8 cellular contexts compared by ENCODE assay signal in the genomic region with DNA sequence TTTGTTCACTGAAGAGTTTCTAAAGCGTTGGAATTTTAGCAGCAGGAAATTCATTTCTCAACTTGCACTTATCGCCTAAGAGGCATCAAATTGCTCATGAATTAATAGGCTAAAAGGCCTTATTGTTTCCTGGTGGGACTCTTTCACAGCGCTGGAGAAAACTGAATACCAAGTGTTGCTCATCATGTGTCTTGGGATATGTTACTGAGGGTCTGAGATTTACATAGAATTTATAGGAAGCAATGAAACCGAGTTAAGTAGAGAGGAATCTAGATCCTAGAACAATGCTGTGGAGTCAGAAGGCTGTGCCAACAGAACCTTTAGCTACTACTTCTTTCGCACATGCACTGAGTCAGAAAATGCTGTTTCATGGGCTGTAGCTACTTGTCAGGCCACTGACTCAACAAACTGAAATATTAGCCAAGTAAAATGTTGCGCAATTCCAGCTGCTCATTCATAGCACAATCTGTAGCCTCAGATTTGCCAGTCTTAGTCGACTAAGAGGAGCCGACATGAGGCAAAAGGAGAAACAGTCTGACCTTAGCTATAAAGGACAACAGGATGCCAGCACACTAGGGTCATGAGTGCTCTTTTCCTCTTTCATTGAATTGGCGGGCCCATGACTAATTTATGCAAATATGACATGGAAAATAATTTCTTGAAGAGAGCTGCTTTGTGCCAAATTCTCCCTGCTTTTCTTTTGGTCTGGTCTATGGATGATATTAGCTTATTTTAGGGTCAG. TPM values are rescaled to one million over a fixed set of nuclear protein-coding genes. Genes with fewer than 3 reads are reported as not detected.
DNase-seq lines count a peak whose midpoint lies in the region; ATAC-seq and TF ChIP-seq lines count a peak whose summit lies in the region.

No MANE protein-coding gene starts in this region.

- peak; percentile 4 for DNase-seq in activated CD4-positive, alpha-beta T cell treated with anti-CD3 and anti-CD28 coated beads for 36 hours
- no peak for DNase-seq in activated CD4-positive, alpha-beta T cell treated with anti-CD3 and anti-CD28 coated beads for 1 hour
- DNase-seq in NOMO-1 treated with dmso at 0.1 percent for 144 hours (lab: John Stamatoyannopoulos, UW; ENCODE audit: unreplicated experiment) (peak; percentile 82), dermis microvascular lymphatic vessel endothelial cell (ENCODE audit: low read depth in 2 of 2) (peak; percentile 70 to 97), midbrain (lab: John Stamatoyannopoulos, UW) (peak; percentile 14), glutamatergic neuron (no peak)
- DNase-seq in stimulated activated CD4-positive, alpha-beta T cell treated with anti-CD3 and anti-CD28 coated beads, Interleukin-15, amount 100 ng/mL, for 24 hours, result no peak
- DNase-seq in stimulated activated CD8-positive, alpha-beta memory T cell treated with anti-CD3 and anti-CD28 coated beads, Interleukin-4, amount 100 ng/mL, for 48 hours, result no peak

- no peak for TF ChIP-seq CTCF in glutamatergic neuron (IDR thresholded peaks at IDR 0.05; ENCODE audit: partially characterized antibody, unreplicated experiment)

- H3K4me1 Mint-ChIP-seq in activated CD4-positive, alpha-beta T cell treated with anti-CD3 and anti-CD28 coated beads for 36 hours, result peaks cover 2% of the 10 kb centered on the region
- no peaks in the 10 kb centered on the region for H3K4me1 Mint-ChIP-seq in glutamatergic neuron (ENCODE audit: low read depth, unreplicated experiment)

- peaks cover 4% of the 10 kb centered on the region for H3K27me3 Mint-ChIP-seq in activated CD4-positive, alpha-beta T cell treated with anti-CD3 and anti-CD28 coated beads for 36 hours
- no peaks in the 10 kb centered on the region for H3K27me3 Mint-ChIP-seq in glutamatergic neuron (ENCODE audit: unreplicated experiment)

- intact Hi-C loops in activated CD4-positive, alpha-beta T cell treated with anti-CD3 and anti-CD28 coated beads for 36 hours (cut with DNase I, micrococcal nuclease), result no loop called here

- H3K9me3 Mint-ChIP-seq in activated CD4-positive, alpha-beta T cell treated with anti-CD3 and anti-CD28 coated beads for 36 hours (ENCODE audit: low read depth), result no peaks in the 10 kb centered on the region
- no peaks in the 10 kb centered on the region for H3K9me3 Mint-ChIP-seq in glutamatergic neuron (ENCODE audit: unreplicated experiment)

- peak; percentile 78 for ATAC-seq in activated CD4-positive, alpha-beta T cell treated with anti-CD3 and anti-CD28 coated beads for 36 hours

- POLR2A ChIA-PET in activated CD4-positive, alpha-beta T cell treated with anti-CD3 and anti-CD28 coated beads for 36 hours (lab: Charles Lee), result interaction anchor here (0.6 kb wide), 1 partner anchor 43 kb away, joined by 3 read pairs; no protein-coding TSS in a partner anchor

- H3K36me3 Mint-ChIP-seq in activated CD4-positive, alpha-beta T cell treated with anti-CD3 and anti-CD28 coated beads for 36 hours (ENCODE audit: low read depth), result no peaks in the 10 kb centered on the region
- no peaks in the 10 kb centered on the region for H3K36me3 Mint-ChIP-seq in glutamatergic neuron (ENCODE audit: unreplicated experiment)

- no peak overlapping the region for H3K4me3 Mint-ChIP-seq in activated CD4-positive, alpha-beta T cell treated with anti-CD3 and anti-CD28 coated beads for 36 hours
- no peak overlapping the region for H3K4me3 Mint-ChIP-seq in glutamatergic neuron (ENCODE audit: unreplicated experiment)

- no peak overlapping the region for H3K27ac Mint-ChIP-seq in activated CD4-positive, alpha-beta T cell treated with anti-CD3 and anti-CD28 coated beads for 36 hours
- H3K27ac Mint-ChIP-seq in glutamatergic neuron (ENCODE audit: unreplicated experiment), result no peak overlapping the region

- CTCF ChIA-PET in activated CD4-positive, alpha-beta T cell treated with anti-CD3 and anti-CD28 coated beads for 36 hours (lab: Charles Lee), result no interaction called here

RNA-seq across cellular contexts. Expression of gene CXCL8, which starts 35.9 kb away (rescaled TPM):
- under 1 TPM; 0.76 to 0.80 TPM for total RNA-seq in activated CD4-positive, alpha-beta T cell treated with anti-CD3 and anti-CD28 coated beads for 36 hours
- total RNA-seq in dermis microvascular lymphatic vessel endothelial cell (35.7 and 48.3 TPM in 2 replicates), glutamatergic neuron (ENCODE audit: unreplicated experiment) (not detected)

Comparison
In these comparisons a context has a peak if more than half of its experiments do, and no peak if none do; other contexts are left out.
1. DNase-seq: peak in activated CD4-positive, alpha-beta T cell treated with anti-CD3 and anti-CD28 coated beads for 36 hours (single experiment), NOMO-1 treated with dmso at 0.1 percent for 144 hours (single experiment), dermis microvascular lymphatic vessel endothelial cell (2 of 2) and midbrain (single experiment); none in activated CD4-positive, alpha-beta T cell treated with anti-CD3 and anti-CD28 coated beads for 1 hour (single experiment), stimulated activated CD4-positive, alpha-beta T cell treated with anti-CD3 and anti-CD28 coated beads, Interleukin-15, amount 100 ng/mL, for 24 hours (single experiment), glutamatergic neuron (single experiment) and stimulated activated CD8-positive, alpha-beta memory T cell treated with anti-CD3 and anti-CD28 coated beads, Interleukin-4, amount 100 ng/mL, for 48 hours (single experiment).
2. RNA of gene CXCL8, which starts 35.9 kb away (total RNA-seq): 35.7 to 48.3 TPM in dermis microvascular lymphatic vessel endothelial cell; 0.76 to 0.80 TPM in activated CD4-positive, alpha-beta T cell treated with anti-CD3 and anti-CD28 coated beads for 36 hours and not detected in glutamatergic neuron (single experiment); every median in the first group is over 10 times any median in the second.